8 cellular contexts compared by ENCODE assay signal in genomic region chr17:1147664-1148063, GRCh38. TPM values are rescaled to one million over a fixed set of nuclear protein-coding genes. Genes with fewer than 3 reads are reported as not detected.
DNase-seq lines count a peak whose midpoint lies in the region; ATAC-seq, FAIRE-seq and TF ChIP-seq lines count a peak whose summit lies in the region.

No MANE protein-coding gene starts in this region.

- dilution Hi-C loops in keratinocyte (cut with MboI; ENCODE audit: extremely low pct_ligation_motif_present, low sequenced_read_pairs) = no loop called here

- intact Hi-C loops in ascending aorta (cut with DNase I) = loop anchor here (1.0 kb wide), 1 partner anchor 24 kb away; no protein-coding TSS in a partner anchor

- no peaks in the 10 kb centered on the region for H3K9me3 ChIP-seq in ascending aorta
- H3K9me3 ChIP-seq in keratinocyte (ENCODE audit: control insufficient read depth, low read depth, low read length) = no peaks in the 10 kb centered on the region

- H4K20me1 ChIP-seq in keratinocyte (ENCODE audit: control insufficient read depth, extremely low read depth, insufficient read depth, low read length) = no peaks in the 10 kb centered on the region

- no peak overlapping the region for H3K4me2 ChIP-seq in keratinocyte (ENCODE audit: control insufficient read depth, extremely low read depth, insufficient read depth, low read depth, low read length)

- H2AFZ ChIP-seq in keratinocyte (ENCODE audit: control insufficient read depth, low read length) = no peak overlapping the region

- H3K9me1 ChIP-seq in keratinocyte (ENCODE audit: control insufficient read depth, extremely low read depth, insufficient read depth, low read length) = no peaks in the 10 kb centered on the region

- no peaks in the 10 kb centered on the region for H3K4me1 ChIP-seq in ascending aorta
- H3K4me1 ChIP-seq in keratinocyte (ENCODE audit: control insufficient read depth, extremely low read depth, insufficient read depth, low read length) = peaks cover 4% of the 10 kb centered on the region

- H3K4me3 ChIP-seq in ascending aorta (no peak overlapping the region), keratinocyte (ENCODE audit: control insufficient read depth in 2 of 3, extremely low read depth in 1 of 3, insufficient read depth in 2 of 3, low read depth in 1 of 3, low read length in 3 of 3) (no peak overlapping the region)

- no peak overlapping the region for H3K27ac ChIP-seq in ascending aorta
- H3K27ac ChIP-seq in keratinocyte (ENCODE audit: control insufficient read depth, insufficient read depth, low read length) = no peak overlapping the region

- no peak overlapping the region for H3K9ac ChIP-seq in keratinocyte (ENCODE audit: control insufficient read depth, extremely low read depth, insufficient read depth, low read length)

- in situ Hi-C loops in Caki2 (cut with HindIII; ENCODE audit: low pct_unique_long_range_greater_than_20kb, low sequenced_read_pairs) = no loop called here

- DNase-seq in Caki2 (ENCODE audit: low read depth) = peak; percentile 75
- peak; percentile 49 for DNase-seq in NCI-H128 (lab: John Stamatoyannopoulos, UW; ENCODE audit: unreplicated experiment)
- DNase-seq in ascending aorta (ENCODE audit: low spot score in 2 of 2) = peak in 1 of 2 donors; percentile 77
- peak; percentile 46 for DNase-seq in keratinocyte (ENCODE audit: low read depth, low spot score)
- no peak for DNase-seq in activated T-cell treated with anti-CD3 and anti-CD28 coated beads, Interleukin-2, amount 50 U/mL, for 1 hour
- DNase-seq in activated CD4-positive, CD25-positive, alpha-beta regulatory T cell (lab: John Stamatoyannopoulos, UW) = no peak
- DNase-seq in effector CD8-positive, alpha-beta T cell (lab: John Stamatoyannopoulos, UW) = no peak

- peaks cover 0 to 5% of the 10 kb centered on the region in 2 donors for H3K36me3 ChIP-seq in ascending aorta
- no peaks in the 10 kb centered on the region for H3K36me3 ChIP-seq in keratinocyte (ENCODE audit: control insufficient read depth in 2 of 2, extremely low read depth in 1 of 2, insufficient read depth in 2 of 2, low read length in 2 of 2)

- TF ChIP-seq CTCF in ascending aorta (IDR thresholded peaks at IDR 0.05) (peak; percentile 40 to 62 (median 45)), keratinocyte (optimal IDR thresholded peaks at IDR 0.05 in 1 of 3, IDR thresholded peaks at IDR 0.05 in 1 of 3, conservative IDR thresholded peaks at IDR 0.05 in 1 of 3; ENCODE audit: extremely low read depth in 1 of 3, insufficient read depth in 2 of 3, low read length in 3 of 3) (peak; percentile 83 to 90 (median 83))

- H3K27me3 ChIP-seq in ascending aorta = no peaks in the 10 kb centered on the region
- H3K27me3 ChIP-seq in keratinocyte (ENCODE audit: control insufficient read depth, extremely low read depth, insufficient read depth, low read length) = no peaks in the 10 kb centered on the region

- no peak for ATAC-seq in GM19452 (IDR thresholded peaks at IDR 0.05; ENCODE audit: unreplicated experiment)

- no peaks in the 10 kb centered on the region for H3K79me2 ChIP-seq in keratinocyte (ENCODE audit: control insufficient read depth, insufficient read depth, low read length)

- FAIRE-seq in keratinocyte (lab: Jason Lieb, UNC) = peak; percentile 88

RNA-seq across cellular contexts. Expression of gene ABR, which starts 32.1 kb away (rescaled TPM):
- 37.4 and 37.8 TPM in 2 replicates for total RNA-seq in Caki2 (2014; rRNA removed; shearing (Covaris generic); ENCODE audit: low replicate concordance)
- total RNA-seq in ascending aorta = 184 TPM
- 16.9 to 43.7 TPM (median 17.3 TPM) in 3 replicates for polyA plus RNA-seq in keratinocyte
- 16.3 TPM for polyA plus RNA-seq in keratinocyte (2011; ENCODE audit: low read depth)
- 24.9 and 35.9 TPM in 2 replicates for polyA plus RNA-seq in keratinocyte (2011; cell fraction: cytosol; rRNA removed)
- 28.1 and 37.4 TPM in 2 replicates for polyA plus RNA-seq in keratinocyte (2011; cell fraction: nucleus; rRNA removed)
- 15.1 and 34.4 TPM in 2 replicates for polyA plus RNA-seq in keratinocyte (2012; ENCODE audit: low replicate concordance)
- polyA minus RNA-seq in keratinocyte = 32.5 to 192 TPM (median 43.7 TPM) in 3 replicates
- polyA minus RNA-seq in keratinocyte (2011; cell fraction: cytosol; rRNA and poly(A)+ RNA removed) = 52.9 TPM
- 18.8 and 24.6 TPM in 2 replicates for polyA minus RNA-seq in keratinocyte (2011; cell fraction: nucleus; rRNA and poly(A)+ RNA removed)

Comparison
In these comparisons a context has a peak if more than half of its experiments do, and no peak if none do; other contexts are left out.
1. DNase-seq: peak in Caki2 (single experiment), NCI-H128 (single experiment) and keratinocyte (single experiment); none in activated T-cell treated with anti-CD3 and anti-CD28 coated beads, Interleukin-2, amount 50 U/mL, for 1 hour (single experiment), activated CD4-positive, CD25-positive, alpha-beta regulatory T cell (0 of 4) and effector CD8-positive, alpha-beta T cell (single experiment).